ENCODE assay signal across 28 cellular contexts in genomic region chrX:150623583-150623982, GRCh38. TPM values are rescaled to one million over a fixed set of nuclear protein-coding genes. Genes with fewer than 3 reads are reported as not detected.
DNase-seq lines count a peak whose midpoint lies in the region; ATAC-seq, FAIRE-seq and TF ChIP-seq lines count a peak whose summit lies in the region.
"Had no signal": no experiment of that assay in that cellular context is flagged by ENCODE, and none has a peak within 500 bp of the region (broad histone marks: within the 10 kb centered on the region; RNA-seq: fewer than 3 reads in every experiment).

No MANE protein-coding gene starts in this region.

- H3K4me1 Mint-ChIP-seq in T-helper 17 cell, result peaks cover 12% of the 10 kb centered on the region
- peaks cover 9% of the 10 kb centered on the region for H3K4me1 Mint-ChIP-seq in nephron progenitor cell
- H3K4me1 Mint-ChIP-seq: IgD-negative memory B cell had no signal

- intact Hi-C loops in A673 (cut with micrococcal nuclease; ENCODE audit: unreplicated experiment), result no loop called here

- peak; percentile 33 for FAIRE-seq in GM18507 (lab: Jason Lieb, UNC)
- FAIRE-seq: G401.6 had no signal

- no peak for ATAC-seq in T-helper 17 cell
- ATAC-seq in HG03159 (IDR thresholded peaks at IDR 0.05; ENCODE audit: unreplicated experiment), result no peak
- ATAC-seq: A549; CD8-positive, alpha-beta T cell; GM23338 had no signal

- H3K27ac Mint-ChIP-seq in T-helper 17 cell, result peak overlapping the region; percentile 73
- peak overlapping the region; percentile 86 for H3K27ac Mint-ChIP-seq in nephron progenitor cell
- H3K27ac Mint-ChIP-seq: B cell; CD8-positive, alpha-beta T cell; GM23338 had no signal

- no peaks in the 10 kb centered on the region for H3K36me3 ChIP-seq in A673 (ENCODE audit: insufficient read depth, low read length, poor library complexity, severe bottlenecking)

- no peak overlapping the region for H3K27ac ChIP-seq in A673 (ENCODE audit: low read depth, low read length, poor library complexity, severe bottlenecking)
- H3K27ac ChIP-seq: A549, C4-2B, HL-60, PC-9 had no signal

- CTCF ChIA-PET in A673 (lab: Charles Lee), result no interaction called here

- H3K27me3 Mint-ChIP-seq in T-helper 17 cell (no peaks in the 10 kb centered on the region), nephron progenitor cell (ENCODE audit: low read depth, poor library complexity) (no peaks in the 10 kb centered on the region)
- H3K27me3 Mint-ChIP-seq: B cell had no signal

- TF ChIP-seq CTCF in A673 (conservative IDR thresholded peaks at IDR 0.05; ENCODE audit: low read depth, low read length) (no peak), nephron progenitor cell (IDR thresholded peaks at IDR 0.05) (no peak)

- H3K9me3 Mint-ChIP-seq in nephron progenitor cell, result peaks cover 30% of the 10 kb centered on the region
- H3K9me3 Mint-ChIP-seq: CD8-positive, alpha-beta T cell; GM23338; IgD-negative memory B cell had no signal

- DNase-seq in A673 (ENCODE audit: low spot score) (peak; percentile 35), GM18507 (ENCODE audit: extremely low spot score, insufficient read length, low read depth) (no peak), T-helper 17 cell (no peak), nephron progenitor cell (no peak), NCI-H526 (lab: John Stamatoyannopoulos, UW) (no peak), NCI-H1694 (lab: John Stamatoyannopoulos, UW) (no peak)
- DNase-seq: Caco-2; CD8-positive, alpha-beta T cell; HCEC 1CT; NCI-H1048; NCI-H1417; NCI-H1694 treated with DMSO at 0.1 percent for 48 hours; NCI-H2081; NCI-H2171 treated with DMSO at 0.1 percent for 48 hours; NCI-H345; NCI-H510A treated with DMSO at 0.1 percent for 48 hours; NCI-H774; PC-9; Right ventricle myocardium superior; RPMI8226 had no signal

- no TSS peak for BruUV-seq in A673 (replicated peaks; lab: Mats Ljungman, UMichigan)

- POLR2A ChIA-PET in A673 (lab: Charles Lee; ENCODE audit: low non-redundant PET), result no interaction called here

- H3K36me3 Mint-ChIP-seq in T-helper 17 cell (ENCODE audit: low read depth) (peaks cover 11% of the 10 kb centered on the region), nephron progenitor cell (ENCODE audit: low read depth) (peaks cover 23% of the 10 kb centered on the region)

- H3K4me1 ChIP-seq in A673 (ENCODE audit: insufficient read depth, low read length, poor library complexity, severe bottlenecking), result no peaks in the 10 kb centered on the region
- H3K4me1 ChIP-seq: A549, Caco-2 had no signal

- no peak overlapping the region for H3K4me3 ChIP-seq in A673 (ENCODE audit: low read depth, low read length, poor library complexity, severe bottlenecking)
- H3K4me3 ChIP-seq: A549, GM23338, PC-9 had no signal

- no peaks in the 10 kb centered on the region for H3K27me3 ChIP-seq in A673 (replicated peaks; ENCODE audit: insufficient read depth, low read depth, low read length, poor library complexity)

- H3K9me3 ChIP-seq in A673 (ENCODE audit: low read depth, low read length, poor library complexity, severe bottlenecking) (no peaks in the 10 kb centered on the region), T-helper 17 cell (ENCODE audit: control insufficient read depth, low read length, poor library complexity, severe bottlenecking) (no peaks in the 10 kb centered on the region)
- H3K9me3 ChIP-seq: A549, Caco-2 had no signal

- H3K4me3 Mint-ChIP-seq in T-helper 17 cell, result no peak overlapping the region
- H3K4me3 Mint-ChIP-seq in nephron progenitor cell, result no peak overlapping the region
- H3K4me3 Mint-ChIP-seq: B cell; CD8-positive, alpha-beta T cell; GM23338; IgD-negative memory B cell had no signal

RNA-seq across cellular contexts. Expression of gene MTM1, which starts 55.2 kb away (rescaled TPM):
- 7.1 and 9.4 TPM in 2 replicates for total RNA-seq in A673 (2021)
- 10 to 100 TPM; 25.9 to 30.6 TPM for total RNA-seq in T-helper 17 cell
